1 cellular context compared by ENCODE assay signal in genomic region chr14:97723834-97724770, GRCh38.
TF ChIP-seq lines count a peak whose summit lies in the region.

No MANE protein-coding gene starts in this region.

TF ChIP-seq in GM23338, 12 proteins besides CTCF, POLR2A, EP300 and RAD21 (continued from another document):
- TF ChIP-seq ZNF462 (CRISPR knock-in tag; IDR thresholded peaks at IDR 0.05) (no peak), NANOG (IDR thresholded peaks at IDR 0.05; ENCODE audit: borderline replicate concordance) (no peak), EZH2phosphoT487 (IDR thresholded peaks at IDR 0.05; ENCODE audit: unreplicated experiment) (no peak), JUNB (IDR thresholded peaks at IDR 0.05; ENCODE audit: unreplicated experiment) (no peak), POLR2AphosphoS5 (IDR thresholded peaks at IDR 0.05; ENCODE audit: low read depth) (no peak)
